8 cellular contexts compared by ENCODE assay signal in the genomic region with DNA sequence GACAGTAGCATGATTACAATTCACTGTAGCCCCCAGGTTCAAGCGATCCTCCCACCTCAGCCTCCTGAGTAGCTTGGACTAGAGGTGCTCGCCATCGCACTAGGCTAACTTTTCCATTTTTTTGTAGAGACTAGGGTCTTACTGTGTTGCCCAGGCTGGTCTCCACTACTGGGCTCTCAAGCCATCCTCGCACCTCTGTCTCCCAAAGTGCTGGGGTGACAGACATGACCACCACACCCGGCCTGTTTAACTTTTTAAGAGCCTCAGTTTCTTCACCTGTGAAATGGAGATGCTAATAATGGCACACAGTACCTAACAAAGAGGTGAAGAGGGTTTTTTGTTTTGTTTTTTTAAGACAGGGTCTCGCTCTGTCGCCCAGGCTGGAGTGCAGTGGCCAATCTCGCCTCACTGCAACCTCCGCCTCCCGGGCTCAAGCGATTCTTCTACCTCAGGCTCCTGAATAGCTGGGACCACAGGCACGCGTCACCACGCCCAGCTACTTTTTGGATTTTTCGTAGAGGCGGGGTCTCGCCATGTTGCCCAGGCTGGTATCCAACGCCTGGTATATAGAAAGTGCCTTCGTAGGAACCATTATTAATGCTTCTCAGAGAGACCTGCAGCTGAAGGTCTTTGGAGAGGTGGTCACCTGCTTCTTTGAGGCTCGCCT. TPM values are rescaled to one million over a fixed set of nuclear protein-coding genes. Genes with fewer than 3 reads are reported as not detected.
DNase-seq lines count a peak whose midpoint lies in the region; ATAC-seq and TF ChIP-seq lines count a peak whose summit lies in the region.

No MANE protein-coding gene starts in this region.

- peak overlapping the region; percentile 97 to 100 (median 99) for H3K27ac Mint-ChIP-seq in CD4-positive, alpha-beta memory T cell
- H3K27ac Mint-ChIP-seq in neural crest cell (ENCODE audit: unreplicated experiment) = peak overlapping the region; percentile 100

- H3K27ac ChIP-seq in CD4-positive, alpha-beta memory T cell (ENCODE audit: low read depth, low read length) = peak overlapping the region; percentile 96
- no peak overlapping the region for H3K27ac ChIP-seq in ectodermal cell (ENCODE audit: insufficient read depth, low read depth, low read length, poor library complexity, severe bottlenecking)

- peak in 1 of 5 donors; percentile 53 for DNase-seq in CD4-positive, alpha-beta memory T cell
- no peak for DNase-seq in NT2/D1 (ENCODE audit: low read depth, low spot score)
- DNase-seq in neural crest cell (ENCODE audit: low read depth, low spot score) = no peak
- DNase-seq in stimulated activated CD4-positive, alpha-beta T cell treated with anti-CD3 and anti-CD28 coated beads, Interleukin-2, amount 100 ng/mL, for 48 hours = no peak

- H3K9ac ChIP-seq in NT2/D1 (ENCODE audit: insufficient read length, low read depth) = peak overlapping the region; percentile 89

- CTCF ChIA-PET in CD4-positive, alpha-beta memory T cell (lab: Charles Lee; ENCODE audit: partially characterized antibody) = interaction anchor here (0.6 to 8.0 kb wide), 26 partner anchors 10 to 376 kb away, joined by 3 to 65 read pairs (median 4); partner anchors contain the start of genes ADAM15, FLAD1, PBXIP1 and PYGO2

- POLR2A ChIA-PET in CD4-positive, alpha-beta memory T cell (lab: Charles Lee; ENCODE audit: partially characterized antibody) = interaction anchor here (0.6 to 4.0 kb wide), 41 partner anchors 8 to 1569 kb away, joined by 3 to 51 read pairs (median 5); partner anchors contain the start of genes ADAM15, ADAR, CKS1B and EFNA4

- no peaks in the 10 kb centered on the region for H3K9me3 Mint-ChIP-seq in CD4-positive, alpha-beta memory T cell
- H3K9me3 Mint-ChIP-seq in neural crest cell = no peaks in the 10 kb centered on the region

- peaks cover 0 to 15% of the 10 kb centered on the region in 2 donors for H3K36me3 Mint-ChIP-seq in CD4-positive, alpha-beta memory T cell
- no peaks in the 10 kb centered on the region for H3K36me3 Mint-ChIP-seq in neural crest cell (ENCODE audit: low read depth)

- H3K27me3 Mint-ChIP-seq in CD4-positive, alpha-beta memory T cell = no peaks in the 10 kb centered on the region
- no peaks in the 10 kb centered on the region for H3K27me3 Mint-ChIP-seq in neural crest cell (ENCODE audit: low read depth)

- no peaks in the 10 kb centered on the region for H3K9me3 ChIP-seq in CD4-positive, alpha-beta memory T cell (ENCODE audit: control insufficient read depth in 1 of 2, low read length in 2 of 2)
- H3K9me3 ChIP-seq in NT2/D1 (ENCODE audit: insufficient read depth, low read length) (no peaks in the 10 kb centered on the region), ectodermal cell (ENCODE audit: control insufficient read depth, low read length) (no peaks in the 10 kb centered on the region)

- H3K4me3 Mint-ChIP-seq in CD4-positive, alpha-beta memory T cell = peak overlapping the region; percentile 93 to 99 (median 97)
- peak overlapping the region; percentile 90 for H3K4me3 Mint-ChIP-seq in neural crest cell

- ATAC-seq in HG02610 (IDR thresholded peaks at IDR 0.05; ENCODE audit: unreplicated experiment) (no peak), GM21737 (IDR thresholded peaks at IDR 0.05; ENCODE audit: unreplicated experiment) (no peak), HG03460 (IDR thresholded peaks at IDR 0.05; ENCODE audit: unreplicated experiment) (no peak)

- no peaks in the 10 kb centered on the region for H3K36me3 ChIP-seq in CD4-positive, alpha-beta memory T cell (ENCODE audit: insufficient read depth, low read length)
- H3K36me3 ChIP-seq in NT2/D1 (ENCODE audit: insufficient read depth, insufficient read length, low read length) (peaks cover 5% of the 10 kb centered on the region), ectodermal cell (ENCODE audit: control insufficient read depth, insufficient read depth, low read length) (no peaks in the 10 kb centered on the region)

- no peak for TF ChIP-seq CTCF in neural crest cell (conservative IDR thresholded peaks at IDR 0.05)

- peaks cover 32 to 62% (median 51%) of the 10 kb centered on the region in 4 donors for H3K4me1 Mint-ChIP-seq in CD4-positive, alpha-beta memory T cell
- H3K4me1 Mint-ChIP-seq in neural crest cell = peaks cover 43% of the 10 kb centered on the region

- intact Hi-C loops in CD4-positive, alpha-beta memory T cell (cut with micrococcal nuclease) = loop anchor here (1.0 to 5.0 kb wide), 6 partner anchors 39 to 459 kb away; partner anchors contain the start of genes ADAR, CKS1B, FLAD1 and RUSC1

- H3K4me1 ChIP-seq in CD4-positive, alpha-beta memory T cell (ENCODE audit: insufficient read depth, low read length) = peaks cover 47% of the 10 kb centered on the region
- H3K4me1 ChIP-seq in NT2/D1 (ENCODE audit: insufficient read depth, insufficient read length) (peaks cover 6% of the 10 kb centered on the region), ectodermal cell (ENCODE audit: control insufficient read depth, insufficient read depth, low read length) (peaks cover 10% of the 10 kb centered on the region)

- 71 to 74% methylated on average over 20 of the region's 20 CpGs for WGBS in ectodermal cell, 2 experiments

- no peaks in the 10 kb centered on the region for H3K27me3 ChIP-seq in CD4-positive, alpha-beta memory T cell (ENCODE audit: insufficient read depth, low read length)
- H3K27me3 ChIP-seq in NT2/D1 (ENCODE audit: insufficient read depth, insufficient read length) = no peaks in the 10 kb centered on the region
- no peaks in the 10 kb centered on the region for H3K27me3 ChIP-seq in ectodermal cell (ENCODE audit: control insufficient read depth, insufficient read depth, low read length, poor library complexity, severe bottlenecking)

- peak overlapping the region; percentile 51 to 93 for H3K4me3 ChIP-seq in CD4-positive, alpha-beta memory T cell (ENCODE audit: low read length in 2 of 2)
- H3K4me3 ChIP-seq in NT2/D1 (ENCODE audit: insufficient read length, low read depth) = peak overlapping the region; percentile 70
- peak overlapping the region; percentile 64 for H3K4me3 ChIP-seq in ectodermal cell (ENCODE audit: insufficient read depth, low read depth, low read length)

RNA-seq across cellular contexts. Expression of gene PMVK, which starts 0.6 kb away (rescaled TPM):
- 10 to 100 TPM; 17.6 to 21.2 TPM for total RNA-seq in CD4-positive, alpha-beta memory T cell
- 10 to 100 TPM; 61.7 to 87.0 TPM for polyA plus RNA-seq in CD4-positive, alpha-beta memory T cell
- 40.4 TPM for polyA plus RNA-seq in ectodermal cell (2013, experiment 1 of 4)
- polyA plus RNA-seq in ectodermal cell (2013, experiment 2 of 4) = 38.0 TPM
- polyA plus RNA-seq in ectodermal cell (2013, experiment 3 of 4) = 31.1 TPM
- 33.5 TPM for polyA plus RNA-seq in ectodermal cell (2013, experiment 4 of 4)
- total RNA-seq in neural crest cell = 33.8 and 37.0 TPM in 2 replicates

RNA-seq across cellular contexts. Expression of gene PBXIP1, which starts 20.0 kb away (rescaled TPM):
- 100 to 1,000 TPM; 435 to 438 TPM for total RNA-seq in CD4-positive, alpha-beta memory T cell
- 100 to 1,000 TPM; 263 to 404 TPM for polyA plus RNA-seq in CD4-positive, alpha-beta memory T cell
- polyA plus RNA-seq in ectodermal cell (2013, experiment 1 of 4) = 79.7 TPM
- polyA plus RNA-seq in ectodermal cell (2013, experiment 2 of 4) = 98.5 TPM
- polyA plus RNA-seq in ectodermal cell (2013, experiment 3 of 4) = 57.5 TPM
- polyA plus RNA-seq in ectodermal cell (2013, experiment 4 of 4) = 67.6 TPM
- total RNA-seq in neural crest cell = 17.1 and 18.5 TPM in 2 replicates

RNA-seq across cellular contexts. Expression of gene PYGO2, which starts 25.7 kb away (rescaled TPM):
- total RNA-seq in CD4-positive, alpha-beta memory T cell = 10 to 100 TPM; 78.4 to 80.2 TPM
- polyA plus RNA-seq in CD4-positive, alpha-beta memory T cell = 10 to 100 TPM; 22.5 to 54.2 TPM
- 64.5 TPM for polyA plus RNA-seq in ectodermal cell (2013, experiment 1 of 4)
- 69.0 TPM for polyA plus RNA-seq in ectodermal cell (2013, experiment 2 of 4)
- 48.8 TPM for polyA plus RNA-seq in ectodermal cell (2013, experiment 3 of 4)
- 49.3 TPM for polyA plus RNA-seq in ectodermal cell (2013, experiment 4 of 4)
- 63.3 and 65.1 TPM in 2 replicates for total RNA-seq in neural crest cell

RNA-seq across cellular contexts. Expression of gene SHC1, which starts 34.7 kb away (rescaled TPM):
- total RNA-seq in CD4-positive, alpha-beta memory T cell = 10 to 100 TPM; 78.4 to 81.7 TPM
- polyA plus RNA-seq in CD4-positive, alpha-beta memory T cell = 10 to 100 TPM; 36.4 to 44.5 TPM
- 185 TPM for polyA plus RNA-seq in ectodermal cell (2013, experiment 1 of 4)
- polyA plus RNA-seq in ectodermal cell (2013, experiment 2 of 4) = 176 TPM
- 110 TPM for polyA plus RNA-seq in ectodermal cell (2013, experiment 3 of 4)
- polyA plus RNA-seq in ectodermal cell (2013, experiment 4 of 4) = 131 TPM
- total RNA-seq in neural crest cell = 90.3 and 92.9 TPM in 2 replicates

RNA-seq across cellular contexts. Expression of gene CKS1B, which starts 38.6 kb away (rescaled TPM):
- 10 to 100 TPM; 12.2 to 13.0 TPM for total RNA-seq in CD4-positive, alpha-beta memory T cell
- polyA plus RNA-seq in CD4-positive, alpha-beta memory T cell = 10 to 100 TPM; 50.2 to 67.9 TPM
- polyA plus RNA-seq in ectodermal cell (2013, experiment 1 of 4) = 267 TPM
- 261 TPM for polyA plus RNA-seq in ectodermal cell (2013, experiment 2 of 4)
- 286 TPM for polyA plus RNA-seq in ectodermal cell (2013, experiment 3 of 4)
- polyA plus RNA-seq in ectodermal cell (2013, experiment 4 of 4) = 304 TPM
- total RNA-seq in neural crest cell = 211 and 217 TPM in 2 replicates

Comparison
In these comparisons a context has a peak if more than half of its experiments do, and no peak if none do; other contexts are left out.
1. RNA of gene PBXIP1, which starts 20.0 kb away (total RNA-seq): 435 to 438 TPM in CD4-positive, alpha-beta memory T cell; 17.1 to 18.5 TPM in neural crest cell; every median in the first group is over 10 times any median in the second.
2. Peak in every context shown above with its lines, with median percentiles within 50 percentile points of each other: H3K4me3 ChIP-seq.